In the genomic region with DNA sequence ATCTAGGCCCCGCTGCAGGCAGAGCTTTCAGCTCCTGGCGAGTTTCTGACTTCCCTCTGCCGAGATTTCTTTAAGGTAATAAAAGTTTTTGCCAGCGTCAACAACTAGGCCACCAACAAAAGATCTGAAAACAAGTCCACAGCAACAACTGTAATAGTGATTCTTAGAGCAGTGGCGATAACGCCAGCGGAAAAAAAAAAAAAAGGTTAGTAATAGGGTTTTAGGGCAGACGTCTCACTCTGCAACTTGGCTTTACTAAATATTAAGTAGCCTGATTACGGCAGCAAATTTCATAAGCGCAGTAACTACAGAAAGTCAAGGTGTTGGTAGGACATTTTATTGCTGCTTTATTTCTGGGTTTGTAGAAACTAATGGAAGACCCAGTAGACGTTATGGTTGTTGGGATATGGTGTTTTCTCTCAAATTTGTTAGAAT, we compare ENCODE assay signal across 1 cellular context.
TF ChIP-seq lines count a peak whose summit lies in the region.

No MANE protein-coding gene starts in this region.

TF ChIP-seq in GM23338, 12 proteins besides CTCF, POLR2A, EP300 and RAD21 (continued from another document):
- TF ChIP-seq REST (IDR thresholded peaks at IDR 0.05; ENCODE audit: unreplicated experiment) (no peak), NANOG (IDR thresholded peaks at IDR 0.05; ENCODE audit: borderline replicate concordance) (no peak), ZNF114 (CRISPR knock-in tag; IDR thresholded peaks at IDR 0.05) (no peak), ZNF331 (CRISPR knock-in tag; IDR thresholded peaks at IDR 0.05; ENCODE audit: low read depth) (no peak)
- TF ChIP-seq, protein P1, sequence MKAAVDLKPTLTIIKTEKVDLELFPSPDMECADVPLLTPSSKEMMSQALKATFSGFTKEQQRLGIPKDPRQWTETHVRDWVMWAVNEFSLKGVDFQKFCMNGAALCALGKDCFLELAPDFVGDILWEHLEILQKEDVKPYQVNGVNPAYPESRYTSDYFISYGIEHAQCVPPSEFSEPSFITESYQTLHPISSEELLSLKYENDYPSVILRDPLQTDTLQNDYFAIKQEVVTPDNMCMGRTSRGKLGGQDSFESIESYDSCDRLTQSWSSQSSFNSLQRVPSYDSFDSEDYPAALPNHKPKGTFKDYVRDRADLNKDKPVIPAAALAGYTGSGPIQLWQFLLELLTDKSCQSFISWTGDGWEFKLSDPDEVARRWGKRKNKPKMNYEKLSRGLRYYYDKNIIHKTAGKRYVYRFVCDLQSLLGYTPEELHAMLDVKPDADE (IDR thresholded peaks at IDR 0.05), result no peak
TF ChIP-seq in GM23338: peak in this region for 0.
